1 cellular context compared by ENCODE assay signal in the genomic region with DNA sequence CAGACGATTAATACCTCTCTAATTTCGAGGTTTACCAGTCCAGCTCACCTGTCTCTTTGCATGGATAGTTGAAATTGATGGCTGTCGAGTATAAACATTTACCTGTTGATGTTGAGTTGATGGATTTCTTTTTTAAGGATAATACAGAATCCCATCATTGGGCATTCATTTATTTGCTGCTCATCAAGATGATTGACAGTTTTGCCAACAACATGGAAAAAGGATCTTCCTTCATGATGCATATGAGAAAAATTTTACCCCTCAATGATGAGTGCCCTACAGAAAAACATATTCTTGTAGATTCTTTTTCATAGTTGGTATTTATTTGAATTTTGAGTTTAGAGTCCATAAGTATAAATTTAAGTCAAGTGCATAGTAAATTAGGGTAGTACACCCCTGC.
TF ChIP-seq lines count a peak whose summit lies in the region.

No MANE protein-coding gene starts in this region.

TF ChIP-seq in K562, 482 proteins besides CTCF, POLR2A, EP300 and RAD21 (continued from another document):
- TF ChIP-seq CBX5 (IDR thresholded peaks at IDR 0.05; ENCODE audit: borderline replicate concordance, low read depth), result no peak
- TF ChIP-seq XRCC3 (IDR thresholded peaks at IDR 0.05), result no peak
